ENCODE assay signal across 21 cellular contexts in the genomic region with DNA sequence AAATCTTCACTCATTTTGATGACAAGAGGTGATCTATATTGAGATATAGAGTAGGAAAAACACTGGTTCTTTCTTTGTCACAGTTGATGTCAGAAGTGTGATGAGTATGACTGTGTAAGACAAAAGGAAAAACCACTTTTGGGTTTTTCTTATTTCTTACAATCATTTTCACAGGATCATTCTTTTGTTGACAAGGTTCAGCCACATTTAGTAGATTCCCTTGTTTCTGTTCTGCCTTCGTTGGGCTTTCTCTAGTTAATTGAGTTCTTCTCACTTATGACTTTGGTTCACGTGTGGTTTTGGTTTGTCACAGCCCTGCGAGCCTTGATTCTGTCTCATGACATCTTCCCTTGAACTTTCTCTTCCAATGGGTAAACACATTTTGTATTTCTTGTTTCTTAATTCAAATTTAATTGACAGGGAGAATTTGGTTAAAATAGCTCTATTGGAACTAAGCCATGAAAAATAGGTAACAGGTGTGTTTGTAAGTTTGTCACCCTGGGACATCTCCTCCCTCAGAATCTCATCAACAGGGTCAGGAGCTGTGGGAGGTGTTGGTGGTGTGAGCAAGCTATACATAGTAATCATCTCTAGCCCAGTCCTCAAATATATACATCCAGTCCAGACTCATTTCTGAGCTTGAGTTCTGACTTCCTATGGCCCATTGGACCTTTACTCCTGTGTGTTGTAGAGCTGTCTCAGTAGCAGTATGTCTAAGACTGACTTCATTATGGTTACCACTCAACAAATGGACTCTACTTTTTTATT.
DNase-seq lines count a peak whose midpoint lies in the region; ATAC-seq and TF ChIP-seq lines count a peak whose summit lies in the region.
"Had no signal": no experiment of that assay in that cellular context is flagged by ENCODE, and none has a peak within 500 bp of the region (broad histone marks: within the 10 kb centered on the region; RNA-seq: fewer than 3 reads in every experiment).

No MANE protein-coding gene starts in this region.

- H3K27me3 ChIP-seq in body of pancreas, result no peaks in the 10 kb centered on the region
- H3K27me3 ChIP-seq: BLaER1 treated with 17β-estradiol and CSF1 and Interleukin-3, amounts not matched to agents 10 nM and 100 nM; cardiac muscle cell; right lobe of liver had no signal

- H3K4me1 Mint-ChIP-seq in naive thymus-derived CD8-positive, alpha-beta T cell, result no peaks in the 10 kb centered on the region
- H3K4me1 Mint-ChIP-seq: T-helper 17 cell had no signal

- H3K9me3 Mint-ChIP-seq in naive thymus-derived CD8-positive, alpha-beta T cell, result peaks cover 0 to 14% (median 6%) of the 10 kb centered on the region in 9 donors

- POLR2A ChIA-PET in naive thymus-derived CD8-positive, alpha-beta T cell (lab: Charles Lee), result no interaction called here

- no peak overlapping the region for H3K4me3 ChIP-seq in GM12865 (ENCODE audit: low read depth, low read length)
- H3K4me3 ChIP-seq in body of pancreas, result no peak overlapping the region
- H3K4me3 ChIP-seq: BLaER1 treated with 17β-estradiol and CSF1 and Interleukin-3, amounts not matched to agents 10 nM and 100 nM; cardiac muscle cell; left ventricle myocardium inferior; right lobe of liver; SJSA1 had no signal

- TF ChIP-seq CTCF in GM12865 (IDR thresholded peaks at IDR 0.05; ENCODE audit: insufficient read depth, low read depth, low read length, missing control alignments) (no peak), body of pancreas (IDR thresholded peaks at IDR 0.05) (no peak)

- ATAC-seq in GM18867 (IDR thresholded peaks at IDR 0.05; ENCODE audit: unreplicated experiment), result peak; percentile 46
- ATAC-seq in GM21619 (IDR thresholded peaks at IDR 0.05; ENCODE audit: unreplicated experiment), result peak; percentile 71
- ATAC-seq in HG03432 (IDR thresholded peaks at IDR 0.05; ENCODE audit: unreplicated experiment), result peak; percentile 51
- no peak for ATAC-seq in body of pancreas
- ATAC-seq in naive thymus-derived CD8-positive, alpha-beta T cell, result no peak
- ATAC-seq: right lobe of liver, T-helper 17 cell had no signal

- peaks cover 0 to 3% (median 0%) of the 10 kb centered on the region in 3 donors for H3K36me3 Mint-ChIP-seq in naive thymus-derived CD8-positive, alpha-beta T cell

- DNase-seq in GM12865 (ENCODE audit: low read depth) (peak; percentile 69), body of pancreas (no peak), DMS53 treated with DMSO at 0.1 percent for 48 hours (lab: John Stamatoyannopoulos, UW; ENCODE audit: unreplicated experiment) (no peak), iPS-NIHi11 (ENCODE audit: low spot score) (no peak)
- DNase-seq in naive thymus-derived CD8-positive, alpha-beta T cell, result no peak
- DNase-seq: HCEC 1CT; head of caudate nucleus; left ventricle myocardium inferior; midbrain; NCI-H1092; NCI-H1930; right lobe of liver; stimulated activated CD8-positive, alpha-beta memory T cell treated with anti-CD3 and anti-CD28 coated beads, Interleukin-4, amount 100 ng/mL, for 48 hours; T-helper 17 cell had no signal

- H3K27ac ChIP-seq in body of pancreas, result no peak overlapping the region
- H3K27ac ChIP-seq: BLaER1 treated with 17β-estradiol and CSF1 and Interleukin-3, amounts not matched to agents 10 nM and 100 nM; cardiac muscle cell; left ventricle myocardium inferior; right lobe of liver; SJSA1; VCaP had no signal

- no peaks in the 10 kb centered on the region for H3K36me3 ChIP-seq in body of pancreas (replicated peaks in 1 of 2; ENCODE audit: insufficient read depth in 1 of 2, low read depth in 2 of 2)
- H3K36me3 ChIP-seq: BLaER1 treated with 17β-estradiol and CSF1 and Interleukin-3, amounts not matched to agents 10 nM and 100 nM; cardiac muscle cell; left ventricle myocardium inferior; right lobe of liver; SJSA1 had no signal

- no peaks in the 10 kb centered on the region for H3K4me1 ChIP-seq in body of pancreas
- H3K4me1 ChIP-seq: BLaER1 treated with 17β-estradiol and CSF1 and Interleukin-3, amounts not matched to agents 10 nM and 100 nM; left ventricle myocardium inferior; right lobe of liver; SJSA1 had no signal

- H3K4me3 Mint-ChIP-seq in naive thymus-derived CD8-positive, alpha-beta T cell, result no peak overlapping the region
- H3K4me3 Mint-ChIP-seq: T-helper 17 cell had no signal

- no peak overlapping the region for H3K27ac Mint-ChIP-seq in naive thymus-derived CD8-positive, alpha-beta T cell
- H3K27ac Mint-ChIP-seq: T-helper 17 cell had no signal

- TF ChIP-seq POLR2A in body of pancreas (IDR thresholded peaks at IDR 0.05), result no peak

- H3K9me3 ChIP-seq in body of pancreas, result no peaks in the 10 kb centered on the region
- H3K9me3 ChIP-seq: BLaER1 treated with 17β-estradiol and CSF1 and Interleukin-3, amounts not matched to agents 10 nM and 100 nM; left ventricle myocardium inferior; right lobe of liver; SJSA1 had no signal

- WGBS in body of pancreas, 2 donors, result 55 to 58% methylated on average over 3 of the region's 3 CpGs

- intact Hi-C loops in body of pancreas (cut with DNase I), result no loop called here

- no peaks in the 10 kb centered on the region for H3K27me3 Mint-ChIP-seq in naive thymus-derived CD8-positive, alpha-beta T cell
- H3K27me3 Mint-ChIP-seq: T-helper 17 cell had no signal

Comparison
In these comparisons a context has a peak if more than half of its experiments do, and no peak if none do; other contexts are left out.
1. ATAC-seq: peak in GM18867 (single experiment), GM21619 (single experiment) and HG03432 (single experiment); none in body of pancreas (single experiment) and naive thymus-derived CD8-positive, alpha-beta T cell (0 of 2).